10 cellular contexts compared by ENCODE assay signal in genomic region chr1:246865921-246866320, GRCh38.
"Had no signal": no experiment of that assay in that cellular context is flagged by ENCODE, and none has a peak within 500 bp of the region (broad histone marks: within the 10 kb centered on the region; RNA-seq: fewer than 3 reads in every experiment).

No MANE protein-coding gene starts in this region.

- H3K9ac ChIP-seq: KMS-11 had no signal

- H3K4me2 ChIP-seq: GM23338, KMS-11 had no signal

- H3K4me3 ChIP-seq: GM23338, HAP-1 had no signal

- H3K9me3 ChIP-seq: HAP-1 had no signal

- H3K27ac ChIP-seq: KMS-11 had no signal

- H3K4me3 Mint-ChIP-seq: GM23338, HFFc6 had no signal

- DNase-seq: H7, HFFc6, Karpas-422, KBM-7 had no signal

- FAIRE-seq: H1, HTR-8/SVneo had no signal

- H3K27ac Mint-ChIP-seq: GM23338, HFFc6 had no signal

- H3K9me3 Mint-ChIP-seq: GM23338, HFFc6 had no signal

- ATAC-seq: GM23338, HCT116 had no signal

- H3K4me1 Mint-ChIP-seq: GM23338 had no signal
